1 cellular context compared by ENCODE assay signal in genomic region chr9:93942176-93942575, GRCh38.
TF ChIP-seq lines count a peak whose summit lies in the region.

No MANE protein-coding gene starts in this region.

TF ChIP-seq in GM23338, 12 proteins besides CTCF, POLR2A, EP300 and RAD21 (continued from another document):
- TF ChIP-seq REST (IDR thresholded peaks at IDR 0.05; ENCODE audit: unreplicated experiment), result no peak
